In genomic region chr1:6026095-6026809, GRCh38 we compare ENCODE assay signal across 8 cellular contexts. TPM values are rescaled to one million over a fixed set of nuclear protein-coding genes. Genes with fewer than 3 reads are reported as not detected.
DNase-seq lines count a peak whose midpoint lies in the region; ATAC-seq and TF ChIP-seq lines count a peak whose summit lies in the region.

No MANE protein-coding gene starts in this region.

- no peaks in the 10 kb centered on the region for H3K9me3 Mint-ChIP-seq in CD4-positive, alpha-beta T cell

- no peaks in the 10 kb centered on the region for H3K27me3 ChIP-seq in CD4-positive, alpha-beta T cell (ENCODE audit: control insufficient read depth, insufficient read depth, low read length)
- H3K27me3 ChIP-seq in gastroesophageal sphincter (peaks cover 27% of the 10 kb centered on the region), rectal smooth muscle tissue (ENCODE audit: control insufficient read depth, insufficient read depth, low read length) (no peaks in the 10 kb centered on the region)

- peak overlapping the region; percentile 83 for H3K4me3 Mint-ChIP-seq in CD4-positive, alpha-beta T cell

- no peak for TF ChIP-seq CTCF in CD4-positive, alpha-beta T cell (IDR thresholded peaks at IDR 0.05)
- no peak for TF ChIP-seq CTCF in gastroesophageal sphincter (IDR thresholded peaks at IDR 0.05)

- peak overlapping the region; percentile 95 for H3K27ac ChIP-seq in CD4-positive, alpha-beta T cell (ENCODE audit: low read depth, low read length)
- H3K27ac ChIP-seq in gastroesophageal sphincter: peak overlapping the region in 2 of 4 donors; percentile 10 to 33
- H3K27ac ChIP-seq in rectal smooth muscle tissue (ENCODE audit: low read depth, low read length): no peak overlapping the region

- TF ChIP-seq POLR2A in gastroesophageal sphincter (IDR thresholded peaks at IDR 0.05): peak in 1 of 2 donors; percentile 18

- H3K27ac Mint-ChIP-seq in CD4-positive, alpha-beta T cell: peak overlapping the region; percentile 92

- H3K9me3 ChIP-seq in CD4-positive, alpha-beta T cell (ENCODE audit: control insufficient read depth, low read length): no peaks in the 10 kb centered on the region
- no peaks in the 10 kb centered on the region for H3K9me3 ChIP-seq in gastroesophageal sphincter

- 28% methylated on average over 12 of the region's 34 CpGs; no CpG with 5 or more reads in 1 of the 2 donors for WGBS in gastroesophageal sphincter (ENCODE audit: low coverage in 1 of 2), 2 donors

- H3K4me1 ChIP-seq in gastroesophageal sphincter (peaks cover 0 to 8% (median 0%) of the 10 kb centered on the region in 3 donors), rectal smooth muscle tissue (ENCODE audit: control insufficient read depth, insufficient read depth, low read length) (no peaks in the 10 kb centered on the region)

- peaks cover 32% of the 10 kb centered on the region for H3K36me3 Mint-ChIP-seq in CD4-positive, alpha-beta T cell (ENCODE audit: low read depth)

- H3K4me3 ChIP-seq in gastroesophageal sphincter (peak overlapping the region in 1 of 2 donors; percentile 26), rectal smooth muscle tissue (ENCODE audit: low read length) (peak overlapping the region; percentile 58)

- H3K27me3 Mint-ChIP-seq in CD4-positive, alpha-beta T cell: no peaks in the 10 kb centered on the region

- no peak overlapping the region for H3K9ac ChIP-seq in rectal smooth muscle tissue (ENCODE audit: low read length)

- ATAC-seq in CD4-positive, alpha-beta T cell (ENCODE audit: poor library complexity): peak; percentile 81
- ATAC-seq in HG03354 (IDR thresholded peaks at IDR 0.05; ENCODE audit: poor library complexity, severe bottlenecking, unreplicated experiment) (peak; percentile 78), gastroesophageal sphincter (peak; percentile 61)

- peaks cover 47% of the 10 kb centered on the region for H3K4me1 Mint-ChIP-seq in CD4-positive, alpha-beta T cell (ENCODE audit: low read depth)

- POLR2A ChIA-PET in CD4-positive, alpha-beta T cell (lab: Charles Lee): interaction anchor here (0.6 to 6.5 kb wide), 7 partner anchors 11 to 354 kb away, joined by 3 to 92 read pairs (median 3); partner anchors contain the start of gene NPHP4

- intact Hi-C loops in CD4-positive, alpha-beta T cell (cut with DNase I, micrococcal nuclease): loop anchor here in 1 of 2 experiments (1.0 to 10.0 kb wide), 3 partner anchors 34 to 209 kb away; partner anchors contain the start of genes ICMT, NPHP4 and RNF207

- no peak for TF ChIP-seq EP300 in gastroesophageal sphincter (IDR thresholded peaks at IDR 0.05)

- DNase-seq in CD4-positive, alpha-beta T cell: peak; percentile 82 to 94 (median 90)
- DNase-seq in GM19240 (ENCODE audit: insufficient read length, low spot score) (peak; percentile 79), NOMO-1 treated with DMSO at 0.1 percent for 48 hours (lab: John Stamatoyannopoulos, UW; ENCODE audit: unreplicated experiment) (peak; percentile 95), cerebellar nuclear complex (lab: John Stamatoyannopoulos, UW) (no peak)
- DNase-seq in activated CD8-positive, alpha-beta memory T cell treated with anti-CD3 and anti-CD28 coated beads, Interleukin-2, amount 50 U/mL, for 48 hours: peak; percentile 95

- CTCF ChIA-PET in CD4-positive, alpha-beta T cell (lab: Charles Lee): interaction anchor here (1.0 to 1.3 kb wide), 4 partner anchors 8 to 322 kb away, joined by 3 to 6 read pairs (median 4); no protein-coding TSS in a partner anchor

- H3K36me3 ChIP-seq in gastroesophageal sphincter (no peaks in the 10 kb centered on the region), rectal smooth muscle tissue (ENCODE audit: control insufficient read depth, insufficient read depth, low read length) (no peaks in the 10 kb centered on the region)

RNA-seq across cellular contexts. Expression of gene KCNAB2, which starts 19.4 kb away (rescaled TPM):
- total RNA-seq in CD4-positive, alpha-beta T cell: 100 to 1,000 TPM; 147 to 155 TPM
- 10 to 100 TPM; 10.9 to 12.6 (median 11.7) TPM for total RNA-seq in gastroesophageal sphincter

RNA-seq across cellular contexts. Expression of gene NPHP4, which starts 34.0 kb away (rescaled TPM):
- total RNA-seq in CD4-positive, alpha-beta T cell: 1 to 10 TPM; 6.2 to 7.7 TPM
- 1 to 10 TPM; 5.7 to 9.7 (median 6.2) TPM for total RNA-seq in gastroesophageal sphincter

Comparison
In these comparisons a context has a peak if more than half of its experiments do, and no peak if none do; other contexts are left out.
1. DNase-seq: peak in CD4-positive, alpha-beta T cell (10 of 10), GM19240 (single experiment), NOMO-1 treated with DMSO at 0.1 percent for 48 hours (single experiment) and activated CD8-positive, alpha-beta memory T cell treated with anti-CD3 and anti-CD28 coated beads, Interleukin-2, amount 50 U/mL, for 48 hours (single experiment); none in cerebellar nuclear complex (0 of 2).
2. RNA of gene KCNAB2, which starts 19.4 kb away (total RNA-seq): 147 to 155 TPM in CD4-positive, alpha-beta T cell; 10.9 to 12.6 TPM in gastroesophageal sphincter; every median in the first group is over 10 times any median in the second.
3. Peak in every context shown above with its lines, with median percentiles within 50 percentile points of each other: ATAC-seq.